27 cellular contexts compared by ENCODE assay signal in the genomic region with DNA sequence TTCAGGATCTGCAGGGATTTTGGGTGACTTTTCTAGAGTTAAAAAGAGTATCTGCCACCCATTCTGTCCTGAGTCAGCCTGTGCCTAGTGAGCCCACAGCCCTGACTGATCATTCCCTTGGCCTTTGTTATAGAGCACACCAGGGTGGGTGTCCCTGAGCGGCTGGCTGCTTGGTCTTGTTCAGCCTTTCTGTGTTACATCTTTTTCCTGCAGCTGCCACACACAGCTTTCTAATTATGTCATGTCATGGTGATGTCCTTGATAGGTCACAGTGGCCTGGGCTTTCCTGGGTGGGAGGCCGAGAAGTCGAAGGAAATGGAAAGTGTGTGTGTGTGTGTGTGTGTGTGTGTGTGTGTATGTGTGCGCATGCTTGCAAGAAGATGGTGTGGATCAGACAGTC.
DNase-seq lines count a peak whose midpoint lies in the region; ATAC-seq, FAIRE-seq and TF ChIP-seq lines count a peak whose summit lies in the region.
"Had no signal": no experiment of that assay in that cellular context is flagged by ENCODE, and none has a peak within 500 bp of the region (broad histone marks: within the 10 kb centered on the region; RNA-seq: fewer than 3 reads in every experiment).

No MANE protein-coding gene starts in this region.

- ATAC-seq in Right ventricle myocardium superior (ENCODE audit: poor library complexity) (peak; percentile 39), heart left ventricle (no peak)
- ATAC-seq: activated CD8-positive, alpha-beta memory T cell treated with anti-CD3 and anti-CD28 coated beads, Interleukin-2, amount 10 ng/mL, durations not matched to agents 7 days and 5 days had no signal

- peaks cover 0 to 11% (median 0%) of the 10 kb centered on the region in 12 donors for H3K9me3 ChIP-seq in heart left ventricle
- H3K9me3 ChIP-seq in keratinocyte (ENCODE audit: control insufficient read depth, low read depth, low read length) = no peaks in the 10 kb centered on the region
- H3K9me3 ChIP-seq: ovary, thoracic aorta had no signal

- no peak overlapping the region for H3K27ac ChIP-seq in heart left ventricle
- peak overlapping the region; percentile 77 for H3K27ac ChIP-seq in keratinocyte (ENCODE audit: control insufficient read depth, insufficient read depth, low read length)
- H3K27ac ChIP-seq: 22Rv1, dorsolateral prefrontal cortex, ovary, SK-N-MC, thoracic aorta had no signal

- H3K27me3 Mint-ChIP-seq in type B pancreatic cell = peaks cover 3% of the 10 kb centered on the region
- H3K27me3 Mint-ChIP-seq: activated CD4-positive, alpha-beta T cell treated with anti-CD3 and anti-CD28 coated beads, Interleukin-2, amount 10 ng/mL, durations not matched to agents 7 days and 5 days; activated CD8-positive, alpha-beta memory T cell treated with anti-CD3 and anti-CD28 coated beads, Interleukin-2, amount 10 ng/mL, durations not matched to agents 7 days and 5 days had no signal

- H3K27me3 ChIP-seq in heart left ventricle (no peaks in the 10 kb centered on the region), keratinocyte (ENCODE audit: control insufficient read depth, extremely low read depth, insufficient read depth, low read length) (no peaks in the 10 kb centered on the region)
- H3K27me3 ChIP-seq: ovary had no signal

- no peak overlapping the region for H2AFZ ChIP-seq in keratinocyte (ENCODE audit: control insufficient read depth, low read length)

- H3K9ac ChIP-seq in keratinocyte (ENCODE audit: control insufficient read depth, extremely low read depth, insufficient read depth, low read length) = no peak overlapping the region

- WGBS in heart left ventricle, 4 donors = 48 to 71% (median 65%) methylated on average over 4 of the region's 4 CpGs

- H4K20me1 ChIP-seq in keratinocyte (ENCODE audit: control insufficient read depth, extremely low read depth, insufficient read depth, low read length) = no peaks in the 10 kb centered on the region

- H3K4me3 ChIP-seq in heart left ventricle (no peak overlapping the region), keratinocyte (ENCODE audit: control insufficient read depth in 2 of 3, extremely low read depth in 1 of 3, insufficient read depth in 2 of 3, low read depth in 1 of 3, low read length in 3 of 3) (no peak overlapping the region)
- H3K4me3 ChIP-seq: dorsolateral prefrontal cortex, ovary, SK-N-MC, thoracic aorta had no signal

- H3K36me3 ChIP-seq in heart left ventricle = no peaks in the 10 kb centered on the region
- H3K36me3 ChIP-seq in keratinocyte (ENCODE audit: control insufficient read depth in 2 of 2, extremely low read depth in 1 of 2, insufficient read depth in 2 of 2, low read length in 2 of 2) = no peaks in the 10 kb centered on the region
- H3K36me3 ChIP-seq: ovary, thoracic aorta had no signal

- DNase-seq in NCI-H146 (lab: John Stamatoyannopoulos, UW) = peak; percentile 40
- DNase-seq in NCI-H146 treated with DMSO at 0.1 percent for 48 hours (lab: John Stamatoyannopoulos, UW; ENCODE audit: unreplicated experiment) = no peak
- no peak for DNase-seq in Right ventricle myocardium superior
- DNase-seq in heart left ventricle = no peak
- DNase-seq in keratinocyte (ENCODE audit: low read depth, low spot score) = no peak
- no peak for DNase-seq in type B pancreatic cell (ENCODE audit: extremely low spot score, unreplicated experiment)
- DNase-seq in AG08396 (ENCODE audit: low spot score) = no peak
- DNase-seq in DMS53 (lab: John Stamatoyannopoulos, UW) = no peak
- DNase-seq: activated CD4-positive, alpha-beta T cell treated with anti-CD3 and anti-CD28 coated beads, Interleukin-2, amount 10 ng/mL, durations not matched to agents 7 days and 5 days; activated CD8-positive, alpha-beta memory T cell treated with anti-CD3 and anti-CD28 coated beads, Interleukin-2, amount 10 ng/mL, durations not matched to agents 7 days and 5 days; activated naive CD4-positive, alpha-beta T cell treated with anti-CD3 and anti-CD28 coated beads, Interleukin-2, amount 50 U/mL, for 16 hours; Calu3; CD4-positive, CD25-positive, alpha-beta regulatory T cell; DMS79 treated with DMSO at 0.1 percent for 48 hours; dorsolateral prefrontal cortex; GF-D8; NCI-H1436 treated with DMSO at 0.1 percent for 48 hours; NCI-H82; ovary; RPMI8226; small intestine; stimulated activated naive CD4-positive, alpha-beta T cell treated with Interleukin-2 at 50 U/mL for 16 hours had no signal

- no peak for TF ChIP-seq POLR2A in heart left ventricle (IDR thresholded peaks at IDR 0.05)

- peaks cover 8% of the 10 kb centered on the region for H3K9me3 Mint-ChIP-seq in type B pancreatic cell

- dilution Hi-C loops in keratinocyte (cut with MboI; ENCODE audit: extremely low pct_ligation_motif_present, low sequenced_read_pairs) = no loop called here

- no peaks in the 10 kb centered on the region for H3K9me1 ChIP-seq in keratinocyte (ENCODE audit: control insufficient read depth, extremely low read depth, insufficient read depth, low read length)

- H3K4me3 Mint-ChIP-seq in type B pancreatic cell = no peak overlapping the region
- H3K4me3 Mint-ChIP-seq: activated CD4-positive, alpha-beta T cell treated with anti-CD3 and anti-CD28 coated beads, Interleukin-2, amount 10 ng/mL, durations not matched to agents 7 days and 5 days; activated CD8-positive, alpha-beta memory T cell treated with anti-CD3 and anti-CD28 coated beads, Interleukin-2, amount 10 ng/mL, durations not matched to agents 7 days and 5 days; CD4-positive, CD25-positive, alpha-beta regulatory T cell had no signal

- peak overlapping the region; percentile 85 for H3K27ac Mint-ChIP-seq in type B pancreatic cell
- H3K27ac Mint-ChIP-seq: activated CD4-positive, alpha-beta T cell treated with anti-CD3 and anti-CD28 coated beads, Interleukin-2, amount 10 ng/mL, durations not matched to agents 7 days and 5 days; activated CD8-positive, alpha-beta memory T cell treated with anti-CD3 and anti-CD28 coated beads, Interleukin-2, amount 10 ng/mL, durations not matched to agents 7 days and 5 days had no signal

- no peak for TF ChIP-seq CTCF in heart left ventricle (IDR thresholded peaks at IDR 0.05)
- TF ChIP-seq CTCF in keratinocyte (optimal IDR thresholded peaks at IDR 0.05 in 1 of 3, IDR thresholded peaks at IDR 0.05 in 1 of 3, conservative IDR thresholded peaks at IDR 0.05 in 1 of 3; ENCODE audit: extremely low read depth in 1 of 3, insufficient read depth in 2 of 3, low read length in 3 of 3) = no peak
- TF ChIP-seq CTCF in type B pancreatic cell (conservative IDR thresholded peaks at IDR 0.05) = no peak

- H3K4me1 ChIP-seq in heart left ventricle = no peaks in the 10 kb centered on the region
- peaks cover 21% of the 10 kb centered on the region for H3K4me1 ChIP-seq in keratinocyte (ENCODE audit: control insufficient read depth, extremely low read depth, insufficient read depth, low read length)

- no peak overlapping the region for H3K4me2 ChIP-seq in keratinocyte (ENCODE audit: control insufficient read depth, extremely low read depth, insufficient read depth, low read depth, low read length)

- H3K4me1 Mint-ChIP-seq in type B pancreatic cell (ENCODE audit: unreplicated experiment) = peaks cover 24% of the 10 kb centered on the region

- no peaks in the 10 kb centered on the region for H3K79me2 ChIP-seq in keratinocyte (ENCODE audit: control insufficient read depth, insufficient read depth, low read length)

- H3K36me3 Mint-ChIP-seq in type B pancreatic cell = peaks cover 9% of the 10 kb centered on the region
- H3K36me3 Mint-ChIP-seq: CD4-positive, CD25-positive, alpha-beta regulatory T cell had no signal

- intact Hi-C loops in Right ventricle myocardium superior (cut with DNase I) (no loop called here), heart left ventricle (cut with DNase I) (no loop called here)

- no peak for FAIRE-seq in keratinocyte (lab: Jason Lieb, UNC)
- FAIRE-seq: endothelial cell of umbilical vein, small intestine, urothelium cell line had no signal
